ENCODE assay signal across 8 cellular contexts in the genomic region with DNA sequence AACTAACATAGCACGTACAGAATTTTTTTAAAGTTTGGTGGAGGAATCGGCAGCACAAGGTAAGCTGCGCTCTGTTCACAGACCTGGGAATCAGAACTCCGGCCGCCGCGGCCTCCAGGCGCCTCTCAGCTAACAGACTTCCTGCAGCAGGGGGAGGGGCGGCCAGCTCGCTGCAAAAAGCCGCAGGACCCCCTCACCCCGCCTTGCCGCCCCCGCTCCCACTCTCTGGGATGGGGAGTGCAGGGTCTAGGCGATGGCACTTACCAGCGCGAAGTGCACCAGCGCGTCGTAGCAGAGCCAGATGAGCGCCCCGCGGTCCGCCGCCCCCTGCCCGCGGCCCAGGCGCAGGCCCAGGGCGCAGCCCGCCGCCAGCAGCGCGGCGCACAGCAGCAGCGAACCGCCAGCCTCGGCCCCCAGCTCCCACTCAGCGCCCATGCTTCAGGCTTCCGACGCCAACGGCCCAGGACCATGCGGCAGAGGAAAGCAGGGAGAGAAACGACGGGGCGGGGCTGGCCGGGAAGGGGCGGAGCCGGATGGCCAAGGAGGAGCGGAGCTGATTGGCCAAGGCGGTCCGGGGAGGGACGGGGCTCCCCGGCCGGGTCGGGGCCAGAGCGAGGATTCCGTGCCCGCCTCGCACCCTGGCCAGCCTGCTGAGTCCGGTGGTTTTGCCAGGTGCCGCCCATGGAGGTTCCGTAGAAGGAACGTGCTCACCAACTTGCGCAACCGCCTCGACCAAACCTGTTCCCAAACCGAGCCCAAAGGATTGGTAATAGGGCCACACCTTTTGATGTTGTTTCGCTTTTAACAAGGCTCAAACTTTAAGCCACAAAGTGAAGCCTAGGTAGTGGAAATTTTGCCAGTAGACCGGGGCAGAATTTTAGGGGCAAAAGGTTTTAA. TPM values are rescaled to one million over a fixed set of nuclear protein-coding genes. Genes with fewer than 3 reads are reported as not detected.
DNase-seq lines count a peak whose midpoint lies in the region; TF ChIP-seq lines count a peak whose summit lies in the region.

A gene (minus strand): TSS at position 497 of the 897 bp plus-strand sequence. CDS start 62 bp downstream, at position 435.

- no peaks in the 10 kb centered on the region for H3K27me3 ChIP-seq in stomach

- TF ChIP-seq POLR2A in stomach (IDR thresholded peaks at IDR 0.05) = no peak

- WGBS in stomach, 5 donors = 1 to 3% (median 1%) methylated on average over 35 to 69 of the region's 69 CpGs

- H3K4me3 ChIP-seq in LNCaP clone FGC (ENCODE audit: low read depth, low read length) (peak within 1 kb of the TSS; percentile 60), foreskin fibroblast (ENCODE audit: low read depth in 1 of 2, low read length in 2 of 2) (peak within 1 kb of the TSS; percentile 68 to 72), stomach (peak within 1 kb of the TSS; percentile 80 to 89 (median 84))

- TF ChIP-seq EP300 in stomach (IDR thresholded peaks at IDR 0.05) = no peak

- H3K4me1 Mint-ChIP-seq in neural crest cell = peaks cover 21% of the 10 kb centered on the region

- peak within 1 kb of the TSS; percentile 78 to 94 (median 89) for H3K27ac ChIP-seq in stomach

- H3K36me3 Mint-ChIP-seq in neural crest cell (ENCODE audit: low read depth) = peaks cover 4% of the 10 kb centered on the region

- no peak for TF ChIP-seq CTCF in LNCaP clone FGC (IDR thresholded peaks at IDR 0.05; ENCODE audit: control insufficient read depth, extremely low read depth, insufficient read depth)
- TF ChIP-seq CTCF in foreskin fibroblast (IDR thresholded peaks at IDR 0.05; ENCODE audit: low read depth, low read length) = no peak
- peak; percentile 32 for TF ChIP-seq CTCF in neural crest cell (conservative IDR thresholded peaks at IDR 0.05)
- no peak for TF ChIP-seq CTCF in stomach (IDR thresholded peaks at IDR 0.05)

- H3K9me3 Mint-ChIP-seq in neural crest cell = no peaks in the 10 kb centered on the region

- no peaks in the 10 kb centered on the region for H3K27me3 Mint-ChIP-seq in neural crest cell (ENCODE audit: low read depth)

- H3K36me3 ChIP-seq in stomach = peaks cover 0 to 19% (median 13%) of the 10 kb centered on the region in 4 donors

- intact Hi-C loops in stomach (cut with DNase I; ENCODE audit: low total_unique reads) = no loop called here

- H3K9me3 ChIP-seq in stomach = no peaks in the 10 kb centered on the region

- peak within 1 kb of the TSS; percentile 97 for H3K4me3 Mint-ChIP-seq in neural crest cell

- peaks cover 16 to 28% (median 20%) of the 10 kb centered on the region in 4 donors for H3K4me1 ChIP-seq in stomach

- peak; percentile 93 for DNase-seq in ELR (ENCODE audit: low read depth)
- peak; percentile 57 for DNase-seq in GOT3 (lab: John Stamatoyannopoulos, UW)
- DNase-seq in LNCaP clone FGC (ENCODE audit: low read depth) = peak; percentile 86
- DNase-seq in SIG-M5 (lab: John Stamatoyannopoulos, UW) = peak; percentile 16
- DNase-seq in activated gamma-delta T cell (lab: John Stamatoyannopoulos, UW) = peak; percentile 79
- peak; percentile 89 to 96 for DNase-seq in foreskin fibroblast
- DNase-seq in neural crest cell (ENCODE audit: low read depth, low spot score) = peak; percentile 92
- peak; percentile 95 for DNase-seq in stomach

- H3K27ac Mint-ChIP-seq in neural crest cell (ENCODE audit: unreplicated experiment) = peak within 1 kb of the TSS; percentile 97

RNA-seq across cellular contexts. Expression of the gene that starts here (rescaled TPM):
- total RNA-seq in neural crest cell = 52.7 and 55.4 TPM in 2 replicates
- 100 to 1,000 TPM in 2 of 5 donors, 10 to 100 TPM in 3; 36.5 to 307 (median 79.3) TPM for total RNA-seq in stomach
- polyA plus RNA-seq in stomach = 10 to 100 TPM; 38.5 to 92.0 (median 49.8) TPM

Comparison
In these comparisons a context has a peak if more than half of its experiments do, and no peak if none do; other contexts are left out.
1. Peak in every context shown above with its lines: DNase-seq, H3K4me3 ChIP-seq and H3K27ac ChIP-seq.
2. DNase-seq: peak in every context shown above with its lines; median percentile 95 in stomach; 93 in ELR; 92 in foreskin fibroblast; 92 in neural crest cell; 86 in LNCaP clone FGC; 79 in activated gamma-delta T cell; 57 in GOT3; 16 in SIG-M5.